In the genomic region with DNA sequence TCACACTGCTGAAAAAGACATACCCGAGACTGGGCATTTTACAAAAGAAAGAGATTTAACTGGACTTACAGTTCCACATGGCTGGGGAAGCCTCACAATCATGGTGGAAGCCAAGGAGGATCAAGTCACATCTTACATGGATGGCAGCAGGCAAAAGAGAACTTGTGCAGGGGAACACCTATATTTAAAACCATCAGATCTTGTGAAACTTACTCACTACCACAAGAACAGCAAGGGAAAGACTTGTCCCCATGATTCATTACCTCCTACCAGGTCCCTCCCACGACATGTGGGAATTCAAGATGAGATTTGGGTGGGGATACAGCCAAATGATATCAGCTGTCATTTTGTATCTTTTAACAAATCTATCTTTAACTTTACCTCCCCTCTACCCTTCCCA, we compare ENCODE assay signal across 28 cellular contexts.
"Had no signal": no experiment of that assay in that cellular context is flagged by ENCODE, and none has a peak within 500 bp of the region (broad histone marks: within the 10 kb centered on the region; RNA-seq: fewer than 3 reads in every experiment).

No MANE protein-coding gene starts in this region.

- H3K9me3 ChIP-seq: left ventricle myocardium inferior, mucosa of descending colon, neutrophil, psoas muscle, sigmoid colon, suprapubic skin, transverse colon had no signal

- H3K9me3 Mint-ChIP-seq: activated CD8-positive, alpha-beta T cell treated with anti-CD3 and anti-CD28 coated beads for 36 hours; activated naive CD4-positive, alpha-beta T cell treated with anti-CD3 and anti-CD28 coated beads, Interleukin-2, amount 50 U/mL, for 24 hours; activated T-cell treated with anti-CD3 and anti-CD28 coated beads, Interleukin-2, amount 50 U/mL, for 4 hours; effector memory CD8-positive, alpha-beta T cell; natural killer cell treated with Interleukin-12 subunit alpha and Interleukin-12 subunit beta and Interleukin-15 and Interleukin-18, amount 100 ng/mL, for 72 hours had no signal

- H3K4me1 ChIP-seq: parathyroid adenoma, transverse colon had no signal

- FAIRE-seq: endothelial cell of umbilical vein had no signal

- H3K27ac ChIP-seq: left ventricle myocardium inferior, neutrophil, parathyroid adenoma, psoas muscle, sigmoid colon, suprapubic skin, transverse colon had no signal

- H3K36me3 ChIP-seq: neutrophil, suprapubic skin, transverse colon had no signal

- H3K79me2 ChIP-seq: parathyroid adenoma had no signal

- H3K27ac Mint-ChIP-seq: activated B cell treated with CpG ODN at 0.5 μM for 24 hours; activated CD8-positive, alpha-beta T cell treated with anti-CD3 and anti-CD28 coated beads for 36 hours; activated naive CD8-positive, alpha-beta T cell treated with anti-CD3 and anti-CD28 coated beads, Interleukin-2, amount 50 U/mL, for 24 hours; activated T-helper 2 cell treated with anti-CD3 and anti-CD28 coated beads, Interferon-gamma antibody, Interleukin-2, Interleukin-4, amounts not matched to agents 10 μg/mL and 5 μg/mL and 100 μg/mL, durations not matched to agents 14 hours and 24 hours and 36 hours; natural killer cell treated with Interleukin-12 subunit alpha and Interleukin-12 subunit beta and Interleukin-15 and Interleukin-18, amount 100 ng/mL, for 72 hours had no signal

- H2AFZ ChIP-seq: parathyroid adenoma had no signal

- DNase-seq: activated B cell treated with CpG ODN at 0.5 μM for 24 hours; activated CD4-positive, alpha-beta T cell treated with anti-CD3 and anti-CD28 coated beads, Interleukin-2, amount 50 U/mL, for 1 hour; activated CD8-positive, alpha-beta T cell treated with anti-CD3 and anti-CD28 coated beads for 36 hours; activated naive CD8-positive, alpha-beta T cell treated with anti-CD3 and anti-CD28 coated beads, Interleukin-2, amount 50 U/mL, for 24 hours; activated T-cell treated with anti-CD3 and anti-CD28 coated beads, Interleukin-2, amount 50 U/mL, for 4 hours; amygdala; cerebellar nuclear complex; cortex of kidney; effector memory CD8-positive, alpha-beta T cell; foreskin fibroblast; kidney glomerular epithelial cell; left ventricle myocardium inferior; mesendoderm; mucosa of descending colon; psoas muscle; sigmoid colon; stimulated activated CD4-positive, alpha-beta T cell treated with anti-CD3 and anti-CD28 coated beads, Interleukin-15, amount 100 ng/mL, for 24 hours; stimulated activated CD4-positive, alpha-beta T cell treated with anti-CD3 and anti-CD28 coated beads, Interleukin-2, amount 100 ng/mL, for 24 hours; stimulated activated naive CD4-positive, alpha-beta T cell; transverse colon had no signal

- H3K4me3 ChIP-seq: left ventricle myocardium inferior, lung, mucosa of descending colon, psoas muscle, sigmoid colon, suprapubic skin, transverse colon had no signal

- H3K9ac ChIP-seq: parathyroid adenoma had no signal

- H3K4me1 Mint-ChIP-seq: activated B cell treated with CpG ODN at 0.5 μM for 24 hours; activated naive CD4-positive, alpha-beta T cell treated with anti-CD3 and anti-CD28 coated beads, Interleukin-2, amount 50 U/mL, for 24 hours had no signal

- H3K36me3 Mint-ChIP-seq: activated naive CD4-positive, alpha-beta T cell treated with anti-CD3 and anti-CD28 coated beads, Interleukin-2, amount 50 U/mL, for 24 hours; natural killer cell treated with Interleukin-12 subunit alpha and Interleukin-12 subunit beta and Interleukin-15 and Interleukin-18, amount 100 ng/mL, for 72 hours had no signal

- H3K27me3 ChIP-seq: neutrophil, sigmoid colon, suprapubic skin, transverse colon had no signal

- H3K4me3 Mint-ChIP-seq: activated B cell treated with CpG ODN at 0.5 μM for 24 hours; activated CD8-positive, alpha-beta T cell treated with anti-CD3 and anti-CD28 coated beads for 36 hours; activated naive CD4-positive, alpha-beta T cell treated with anti-CD3 and anti-CD28 coated beads, Interleukin-2, amount 50 U/mL, for 24 hours; activated naive CD8-positive, alpha-beta T cell treated with anti-CD3 and anti-CD28 coated beads, Interleukin-2, amount 50 U/mL, for 24 hours; activated T-cell treated with anti-CD3 and anti-CD28 coated beads, Interleukin-2, amount 50 U/mL, for 4 hours; effector memory CD8-positive, alpha-beta T cell; natural killer cell treated with Interleukin-12 subunit alpha and Interleukin-12 subunit beta and Interleukin-15 and Interleukin-18, amount 100 ng/mL, for 72 hours had no signal

- ATAC-seq: activated CD8-positive, alpha-beta T cell treated with anti-CD3 and anti-CD28 coated beads for 36 hours; activated naive CD8-positive, alpha-beta T cell treated with anti-CD3 and anti-CD28 coated beads, Interleukin-2, amount 50 U/mL, for 24 hours; activated T-cell treated with anti-CD3 and anti-CD28 coated beads, Interleukin-2, amount 50 U/mL, for 4 hours; effector memory CD8-positive, alpha-beta T cell; mucosa of descending colon; natural killer cell treated with Interleukin-12 subunit alpha and Interleukin-12 subunit beta and Interleukin-15 and Interleukin-18, amount 100 ng/mL, for 72 hours; psoas muscle had no signal
